31 cellular contexts compared by ENCODE assay signal in genomic region chr12:19144287-19144686, GRCh38.
"Had no signal": no experiment of that assay in that cellular context is flagged by ENCODE, and none has a peak within 500 bp of the region (broad histone marks: within the 10 kb centered on the region; RNA-seq: fewer than 3 reads in every experiment).

No MANE protein-coding gene starts in this region.

- H3K27me3 Mint-ChIP-seq: activated CD4-positive, alpha-beta memory T cell treated with anti-CD3 and anti-CD28 coated beads, Interleukin-2, amount 10 ng/mL, durations not matched to agents 7 days and 5 days; activated CD8-positive, alpha-beta memory T cell treated with anti-CD3 and anti-CD28 coated beads, Interleukin-2, amount 10 ng/mL, durations not matched to agents 7 days and 5 days; activated naive CD4-positive, alpha-beta T cell treated with anti-CD3 and anti-CD28 coated beads, Interleukin-2, amount 50 U/mL, for 24 hours; activated naive CD8-positive, alpha-beta T cell treated with anti-CD3 and anti-CD28 coated beads, Interleukin-2, amount 10 ng/mL, durations not matched to agents 7 days and 5 days; brain had no signal

- H3K4me3 ChIP-seq: PC-9 had no signal

- H3K36me3 Mint-ChIP-seq: activated CD8-positive, alpha-beta memory T cell treated with anti-CD3 and anti-CD28 coated beads, Interleukin-2, amount 10 ng/mL, durations not matched to agents 7 days and 5 days; activated naive CD4-positive, alpha-beta T cell treated with anti-CD3 and anti-CD28 coated beads, Interleukin-2, amount 50 U/mL, for 24 hours; activated naive CD8-positive, alpha-beta T cell treated with anti-CD3 and anti-CD28 coated beads, Interleukin-2, amount 10 ng/mL, durations not matched to agents 7 days and 5 days had no signal

- DNase-seq: activated CD4-positive, alpha-beta memory T cell treated with anti-CD3 and anti-CD28 coated beads, Interleukin-2, amount 10 ng/mL, durations not matched to agents 7 days and 5 days; activated CD4-positive, alpha-beta T cell treated with anti-CD3 and anti-CD28 coated beads for 1 hour; activated CD4-positive, alpha-beta T cell treated with anti-CD3 and anti-CD28 coated beads for 48 hours; activated CD4-positive, CD25-positive, alpha-beta regulatory T cell; activated CD8-positive, alpha-beta memory T cell treated with anti-CD3 and anti-CD28 coated beads for 24 hours; activated CD8-positive, alpha-beta memory T cell treated with anti-CD3 and anti-CD28 coated beads, Interleukin-2, amount 10 ng/mL, durations not matched to agents 7 days and 5 days; activated CD8-positive, alpha-beta memory T cell treated with anti-CD3 and anti-CD28 coated beads, Interleukin-2, amount 50 U/mL, for 48 hours; activated effector memory CD4-positive, alpha-beta T cell treated with Interleukin-2 at 50 U/mL for 16 hours; activated naive CD8-positive, alpha-beta T cell treated with anti-CD3 and anti-CD28 coated beads, Interleukin-2, amount 10 ng/mL, durations not matched to agents 7 days and 5 days; activated T-cell treated with anti-CD3 and anti-CD28 coated beads, Interleukin-2, amount 50 U/mL, for 48 hours; caudate nucleus; Kasumi-1; KG1; NCI-H1092 treated with DMSO at 0.1 percent for 48 hours; NCI-H1417; NCI-H146; NCI-H187; NCI-H2029 treated with DMSO at 0.1 percent for 48 hours; NCI-H2107; NCI-H2171; NCI-H510A; NCI-H748 treated with DMSO at 0.1 percent for 48 hours; NK-92 treated with Interleukin-12 subunit alpha and Interleukin-12 subunit beta, amount 100 ng/mL, for 24 hours; PC-9; T1000; WERI-Rb-1 had no signal

- H3K4me1 Mint-ChIP-seq: activated CD4-positive, alpha-beta memory T cell treated with anti-CD3 and anti-CD28 coated beads, Interleukin-2, amount 10 ng/mL, durations not matched to agents 7 days and 5 days; activated CD8-positive, alpha-beta memory T cell treated with anti-CD3 and anti-CD28 coated beads, Interleukin-2, amount 10 ng/mL, durations not matched to agents 7 days and 5 days; activated naive CD4-positive, alpha-beta T cell treated with anti-CD3 and anti-CD28 coated beads, Interleukin-2, amount 50 U/mL, for 24 hours; activated naive CD8-positive, alpha-beta T cell treated with anti-CD3 and anti-CD28 coated beads, Interleukin-2, amount 10 ng/mL, durations not matched to agents 7 days and 5 days had no signal

- H3K4me2 ChIP-seq: PC-9 had no signal

- FAIRE-seq: bronchial epithelial cell, RCC 7860 had no signal

- H2AFZ ChIP-seq: PC-9 had no signal

- H3K27ac ChIP-seq: PC-9, RWPE1, WERI-Rb-1 had no signal

- H3K4me3 Mint-ChIP-seq: activated CD4-positive, alpha-beta memory T cell treated with anti-CD3 and anti-CD28 coated beads, Interleukin-2, amount 10 ng/mL, durations not matched to agents 7 days and 5 days; activated CD8-positive, alpha-beta memory T cell treated with anti-CD3 and anti-CD28 coated beads, Interleukin-2, amount 10 ng/mL, durations not matched to agents 7 days and 5 days; activated naive CD4-positive, alpha-beta T cell treated with anti-CD3 and anti-CD28 coated beads, Interleukin-2, amount 50 U/mL, for 24 hours; activated naive CD8-positive, alpha-beta T cell treated with anti-CD3 and anti-CD28 coated beads, Interleukin-2, amount 10 ng/mL, durations not matched to agents 7 days and 5 days; brain had no signal

- H3K9me3 Mint-ChIP-seq: activated CD4-positive, alpha-beta memory T cell treated with anti-CD3 and anti-CD28 coated beads, Interleukin-2, amount 10 ng/mL, durations not matched to agents 7 days and 5 days; activated naive CD4-positive, alpha-beta T cell treated with anti-CD3 and anti-CD28 coated beads, Interleukin-2, amount 50 U/mL, for 24 hours; activated naive CD8-positive, alpha-beta T cell treated with anti-CD3 and anti-CD28 coated beads, Interleukin-2, amount 10 ng/mL, durations not matched to agents 7 days and 5 days had no signal

- H3K27ac Mint-ChIP-seq: activated CD4-positive, alpha-beta memory T cell treated with anti-CD3 and anti-CD28 coated beads, Interleukin-2, amount 10 ng/mL, durations not matched to agents 7 days and 5 days; activated CD8-positive, alpha-beta memory T cell treated with anti-CD3 and anti-CD28 coated beads, Interleukin-2, amount 10 ng/mL, durations not matched to agents 7 days and 5 days; activated naive CD4-positive, alpha-beta T cell treated with anti-CD3 and anti-CD28 coated beads, Interleukin-2, amount 50 U/mL, for 24 hours; activated naive CD8-positive, alpha-beta T cell treated with anti-CD3 and anti-CD28 coated beads, Interleukin-2, amount 10 ng/mL, durations not matched to agents 7 days and 5 days; brain had no signal
